ENCODE assay signal across 20 cellular contexts in genomic region chr3:177831361-177831760, GRCh38.
DNase-seq lines count a peak whose midpoint lies in the region; ATAC-seq and TF ChIP-seq lines count a peak whose summit lies in the region.
"Had no signal": no experiment of that assay in that cellular context is flagged by ENCODE, and none has a peak within 500 bp of the region (broad histone marks: within the 10 kb centered on the region; RNA-seq: fewer than 3 reads in every experiment).

No MANE protein-coding gene starts in this region.

- no peak for ATAC-seq in HG02981 (IDR thresholded peaks at IDR 0.05; ENCODE audit: unreplicated experiment)
- ATAC-seq: stimulated activated memory B cell treated with anti-CD40 and anti-IgM and Interleukin-4, amounts not matched to agents 10 μg/mL and 1 μg/mL and 100 μg/mL, for 72 hours had no signal

- CTCF ChIA-PET in mammary epithelial cell (lab: Charles Lee; ENCODE audit: low non-redundant PET) = no interaction called here

- 100% methylated on average over 4 of the region's 4 CpGs for WGBS in mammary epithelial cell (ENCODE audit: low coverage, missing lambda C conversion rate)

- H3K9ac ChIP-seq in mammary epithelial cell (ENCODE audit: insufficient read depth, low read length) (no peak overlapping the region), parathyroid adenoma (no peak overlapping the region)
- H3K9ac ChIP-seq: SK-N-SH had no signal

- in situ Hi-C loops in mammary epithelial cell (cut with MboI; ENCODE audit: low sequenced_read_pairs in 2 of 2) = no loop called here

- DNase-seq in EL (peak; percentile 44), NCI-H146 treated with DMSO at 0.1 percent for 48 hours (lab: John Stamatoyannopoulos, UW; ENCODE audit: unreplicated experiment) (peak; percentile 28), mammary epithelial cell (no peak), AG08395 (ENCODE audit: low spot score) (no peak), GM20000 (ENCODE audit: low spot score) (no peak), retina (no peak)
- DNase-seq: activated B cell treated with CpG ODN at 0.5 μM for 24 hours; activated CD4-positive, alpha-beta memory T cell treated with anti-CD3 and anti-CD28 coated beads for 36 hours; activated gamma-delta T cell; adrenal gland; CD4-positive, alpha-beta memory T cell; DND-41; NCI-H1436 treated with DMSO at 0.1 percent for 48 hours; NCI-H2227 treated with DMSO at 0.1 percent for 48 hours; SK-N-SH; T-helper 9 cell had no signal

- H3K27ac ChIP-seq in mammary epithelial cell (ENCODE audit: insufficient read depth, low read depth, low read length) (peak overlapping the region; percentile 78), parathyroid adenoma (no peak overlapping the region)

- peak overlapping the region; percentile 78 for H2AFZ ChIP-seq in mammary epithelial cell (ENCODE audit: low read depth, low read length)
- H2AFZ ChIP-seq in parathyroid adenoma = peak overlapping the region; percentile 51

- BruUV-seq in mammary epithelial cell (replicated peaks; lab: Mats Ljungman, UMichigan) = no TSS peak

- H3K36me3 ChIP-seq in mammary epithelial cell (ENCODE audit: insufficient read depth, low read length) = no peaks in the 10 kb centered on the region
- no peaks in the 10 kb centered on the region for H3K36me3 ChIP-seq in parathyroid adenoma (ENCODE audit: control insufficient read depth, insufficient read depth, low read length)
- H3K36me3 ChIP-seq: adrenal gland, HAP-1 had no signal

- no peak overlapping the region for H3K4me2 ChIP-seq in mammary epithelial cell (ENCODE audit: insufficient read depth, low read depth, low read length)
- no peak overlapping the region for H3K4me2 ChIP-seq in parathyroid adenoma (ENCODE audit: low read length)
- H3K4me2 ChIP-seq: SK-N-SH had no signal

- dilution Hi-C loops in mammary epithelial cell (cut with HindIII; ENCODE audit: low sequenced_read_pairs) = no loop called here

- intact Hi-C loops in mammary epithelial cell (cut with micrococcal nuclease) = no loop called here

- H3K4me1 ChIP-seq in mammary epithelial cell (ENCODE audit: insufficient read depth, low read length) = peaks cover 58% of the 10 kb centered on the region
- H3K4me1 ChIP-seq in parathyroid adenoma = peaks cover 13% of the 10 kb centered on the region
- H3K4me1 ChIP-seq: HAP-1 had no signal

- H3K9me3 ChIP-seq in mammary epithelial cell (replicated peaks; ENCODE audit: insufficient read depth, low read length) (no peaks in the 10 kb centered on the region), parathyroid adenoma (ENCODE audit: control insufficient read depth, low read length) (no peaks in the 10 kb centered on the region)
- H3K9me3 ChIP-seq: adrenal gland, HAP-1, SK-N-SH had no signal

- H3K27me3 ChIP-seq in mammary epithelial cell (ENCODE audit: insufficient read depth, low read length) (no peaks in the 10 kb centered on the region), parathyroid adenoma (ENCODE audit: control insufficient read depth, insufficient read depth, low read length) (no peaks in the 10 kb centered on the region)
- H3K27me3 ChIP-seq: adrenal gland had no signal

- TF ChIP-seq CTCF in mammary epithelial cell (conservative IDR thresholded peaks at IDR 0.05 in 1 of 2, IDR thresholded peaks at IDR 0.05 in 1 of 2; ENCODE audit: extremely low read depth in 1 of 2, insufficient read depth in 1 of 2, low read depth in 1 of 2, low read length in 2 of 2) (no peak), parathyroid adenoma (IDR thresholded peaks at IDR 0.05) (no peak), GM20000 (IDR thresholded peaks at IDR 0.05; ENCODE audit: extremely low read depth, missing control alignments) (no peak)

- H3K79me2 ChIP-seq in mammary epithelial cell (ENCODE audit: insufficient read depth, low read length) (no peaks in the 10 kb centered on the region), parathyroid adenoma (no peaks in the 10 kb centered on the region)

- no peaks in the 10 kb centered on the region for H4K20me1 ChIP-seq in mammary epithelial cell (ENCODE audit: insufficient read depth, low read length)

- H3K4me3 ChIP-seq in mammary epithelial cell (replicated peaks in 1 of 3; ENCODE audit: insufficient read depth in 1 of 3, low read depth in 2 of 3, low read length in 3 of 3) (no peak overlapping the region), parathyroid adenoma (ENCODE audit: low read depth, low read length) (no peak overlapping the region)
- H3K4me3 ChIP-seq: adrenal gland, HAP-1 had no signal

Comparison
In these comparisons a context has a peak if more than half of its experiments do, and no peak if none do; other contexts are left out.
1. DNase-seq: peak in EL (single experiment) and NCI-H146 treated with DMSO at 0.1 percent for 48 hours (single experiment); none in mammary epithelial cell (single experiment), AG08395 (single experiment), GM20000 (single experiment) and retina (single experiment).